In the genomic region with DNA sequence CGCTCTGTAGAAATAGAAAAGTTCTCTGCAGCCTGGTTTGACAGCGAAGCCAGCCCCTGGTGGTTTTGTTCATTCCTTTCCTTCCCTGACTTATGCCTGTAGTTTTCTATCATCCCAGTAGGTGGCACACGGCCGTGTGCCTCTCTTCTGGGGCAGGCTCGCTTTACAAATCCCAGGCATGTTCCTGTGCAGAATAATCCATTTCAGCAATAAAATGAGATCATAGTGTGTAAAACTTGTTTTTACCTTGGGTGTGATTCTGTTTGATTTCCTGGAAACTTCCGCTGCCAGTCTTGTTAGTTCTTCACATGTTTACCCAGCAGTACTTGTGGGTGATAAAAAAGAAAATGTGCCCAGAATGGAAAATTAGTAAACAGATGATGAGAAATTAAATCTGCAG, we compare ENCODE assay signal across 1 cellular context.
TF ChIP-seq lines count a peak whose summit lies in the region.

No MANE protein-coding gene starts in this region.

TF ChIP-seq in HEK293, 187 proteins besides CTCF, POLR2A, EP300 and RAD21 (continued from another document):
- TF ChIP-seq PRDM4 (tag by site-specific recombination; IDR thresholded peaks at IDR 0.05), result peak; percentile 82
